Comparison of ENCODE assay signal across 14 cellular contexts in the genomic region with DNA sequence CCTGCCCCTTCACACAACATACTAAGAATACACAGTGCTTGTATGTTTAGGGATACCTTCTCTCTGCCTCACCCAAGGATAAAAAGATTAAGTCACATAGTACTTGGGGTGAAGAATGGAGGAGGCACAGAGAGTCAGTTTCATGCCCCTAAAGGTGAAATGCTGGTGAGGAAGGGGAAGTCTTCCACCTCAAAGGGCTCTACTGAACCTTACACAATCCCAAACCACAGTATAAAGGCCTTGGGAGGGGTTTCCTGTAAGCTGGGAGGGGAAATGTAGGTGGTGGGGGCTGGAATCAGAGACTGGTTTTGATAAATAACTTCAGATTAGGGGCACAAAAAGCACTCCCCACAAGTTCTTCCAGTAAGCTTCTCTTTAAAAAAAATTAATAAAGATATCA. TPM values are rescaled to one million over a fixed set of nuclear protein-coding genes. Genes with fewer than 3 reads are reported as not detected.
DNase-seq lines count a peak whose midpoint lies in the region; ATAC-seq, FAIRE-seq and TF ChIP-seq lines count a peak whose summit lies in the region.
"Had no signal": no experiment of that assay in that cellular context is flagged by ENCODE, and none has a peak within 500 bp of the region (broad histone marks: within the 10 kb centered on the region; RNA-seq: fewer than 3 reads in every experiment).

No MANE protein-coding gene starts in this region.

- H3K9me3 Mint-ChIP-seq in activated naive CD8-positive, alpha-beta T cell treated with anti-CD3 and anti-CD28 coated beads for 36 hours = no peaks in the 10 kb centered on the region
- H3K9me3 Mint-ChIP-seq in naive thymus-derived CD8-positive, alpha-beta T cell = no peaks in the 10 kb centered on the region

- peak overlapping the region; percentile 64 for H3K27ac Mint-ChIP-seq in activated naive CD8-positive, alpha-beta T cell treated with anti-CD3 and anti-CD28 coated beads for 36 hours
- H3K27ac Mint-ChIP-seq in naive thymus-derived CD8-positive, alpha-beta T cell = peak overlapping the region; percentile 89 to 98 (median 94)

- no peak for FAIRE-seq in H54 (lab: Jason Lieb, UNC)
- FAIRE-seq: D721Med had no signal

- H3K27me3 Mint-ChIP-seq in activated naive CD8-positive, alpha-beta T cell treated with anti-CD3 and anti-CD28 coated beads for 36 hours = no peaks in the 10 kb centered on the region
- H3K27me3 Mint-ChIP-seq in naive thymus-derived CD8-positive, alpha-beta T cell = no peaks in the 10 kb centered on the region

- H3K36me3 ChIP-seq in BLaER1 treated with 17β-estradiol and CSF1 and Interleukin-3, amounts not matched to agents 10 nM and 100 nM = peaks cover 9 to 45% (median 25%) of the 10 kb centered on the region in 11 experiments

- no peaks in the 10 kb centered on the region for H3K9me3 ChIP-seq in BLaER1 treated with 17β-estradiol and CSF1 and Interleukin-3, amounts not matched to agents 10 nM and 100 nM (replicated peaks in 1 of 11)
- H3K9me3 ChIP-seq: thoracic aorta had no signal

- in situ Hi-C loops in KBM-7 (cut with MboI; ENCODE audit: low pct_unique_long_range_greater_than_20kb, low sequenced_read_pairs) = no loop called here

- H3K4me3 Mint-ChIP-seq in activated naive CD8-positive, alpha-beta T cell treated with anti-CD3 and anti-CD28 coated beads for 36 hours = no peak overlapping the region
- peak overlapping the region; percentile 66 to 98 (median 84) for H3K4me3 Mint-ChIP-seq in naive thymus-derived CD8-positive, alpha-beta T cell

- H3K4me1 Mint-ChIP-seq in activated naive CD8-positive, alpha-beta T cell treated with anti-CD3 and anti-CD28 coated beads for 36 hours = peaks cover 59% of the 10 kb centered on the region
- H3K4me1 Mint-ChIP-seq in naive thymus-derived CD8-positive, alpha-beta T cell = peaks cover 39 to 81% (median 70%) of the 10 kb centered on the region in 4 donors

- H3K27me3 ChIP-seq in BLaER1 treated with 17β-estradiol and CSF1 and Interleukin-3, amounts not matched to agents 10 nM and 100 nM = no peaks in the 10 kb centered on the region

- peaks cover 70 to 92% (median 87%) of the 10 kb centered on the region in 10 experiments for H3K4me1 ChIP-seq in BLaER1 treated with 17β-estradiol and CSF1 and Interleukin-3, amounts not matched to agents 10 nM and 100 nM

- DNase-seq in KBM-7 (peak; percentile 64), kidney tubule cell (ENCODE audit: low spot score) (no peak), H54 (ENCODE audit: insufficient read length, low spot score) (no peak), NCI-H2107 treated with DMSO at 0.1 percent for 48 hours (lab: John Stamatoyannopoulos, UW; ENCODE audit: unreplicated experiment) (no peak), RPMI8226 (no peak)
- no peak for DNase-seq in activated naive CD8-positive, alpha-beta T cell treated with anti-CD3 and anti-CD28 coated beads for 36 hours
- DNase-seq in naive thymus-derived CD8-positive, alpha-beta T cell = peak in 3 of 10 donors; percentile 15 to 37 (median 33)
- DNase-seq: NCI-H510A had no signal

- peak overlapping the region in 9 of 10 experiments; percentile 5 to 76 (median 50); a peak in 15 of 20 replicates for H3K4me3 ChIP-seq in BLaER1 treated with 17β-estradiol and CSF1 and Interleukin-3, amounts not matched to agents 10 nM and 100 nM
- H3K4me3 ChIP-seq: thoracic aorta had no signal

- TF ChIP-seq POLR2A in H54 (IDR thresholded peaks at IDR 0.05; ENCODE audit: low read depth, low read length) = no peak

- H3K27ac ChIP-seq in BLaER1 treated with 17β-estradiol and CSF1 and Interleukin-3, amounts not matched to agents 10 nM and 100 nM = peak overlapping the region in 10 of 11 experiments; percentile 33 to 85 (median 70); a peak in 19 of 22 replicates
- H3K27ac ChIP-seq: thoracic aorta had no signal

- POLR2A ChIA-PET in naive thymus-derived CD8-positive, alpha-beta T cell (lab: Charles Lee) = interaction anchor here (0.9 to 1.6 kb wide), 6 partner anchors 15 to 439 kb away, joined by 3 to 9 read pairs (median 6); a partner anchor contains a TSS

- H4K20me1 ChIP-seq in BLaER1 treated with 17β-estradiol and CSF1 and Interleukin-3, amounts not matched to agents 10 nM and 100 nM = peaks cover 0 to 10% (median 0%) of the 10 kb centered on the region in 11 experiments; a peak in 2 of 22 replicates

- peak; percentile 13 to 19 for ATAC-seq in naive thymus-derived CD8-positive, alpha-beta T cell

- peaks cover 6% of the 10 kb centered on the region for H3K36me3 Mint-ChIP-seq in activated naive CD8-positive, alpha-beta T cell treated with anti-CD3 and anti-CD28 coated beads for 36 hours
- H3K36me3 Mint-ChIP-seq in naive thymus-derived CD8-positive, alpha-beta T cell = peaks cover 0 to 43% (median 11%) of the 10 kb centered on the region in 3 donors

- H3K9ac ChIP-seq in BLaER1 treated with 17β-estradiol and CSF1 and Interleukin-3, amounts not matched to agents 10 nM and 100 nM = peak overlapping the region; percentile 25 to 84 (median 63); a peak in 19 of 22 replicates

- peak overlapping the region; percentile 83 to 97 (median 93) for H3K4me2 ChIP-seq in BLaER1 treated with 17β-estradiol and CSF1 and Interleukin-3, amounts not matched to agents 10 nM and 100 nM

RNA-seq across cellular contexts. Expression of a gene that starts 3.5 kb away (rescaled TPM):
- total RNA-seq in activated naive CD8-positive, alpha-beta T cell treated with anti-CD3 and anti-CD28 coated beads for 36 hours = 10 to 100 TPM in 1 of 2 experiments, 1 to 10 TPM in 1; 9.4 to 11.6 TPM
- total RNA-seq in naive thymus-derived CD8-positive, alpha-beta T cell = 10 to 100 TPM; 18.3 to 20.2 TPM
- 10 to 100 TPM in 1 of 3 donors, 1 to 10 TPM in 2; 2.7 to 12.6 (median 4.9) TPM for polyA plus RNA-seq in naive thymus-derived CD8-positive, alpha-beta T cell

RNA-seq across cellular contexts. Expression of a gene that starts 5.1 kb away (rescaled TPM):
- 10 to 100 TPM; 13.0 to 14.4 TPM for total RNA-seq in activated naive CD8-positive, alpha-beta T cell treated with anti-CD3 and anti-CD28 coated beads for 36 hours
- 10 to 100 TPM; 35.7 to 37.8 TPM for total RNA-seq in naive thymus-derived CD8-positive, alpha-beta T cell
- 10 to 100 TPM; 53.2 to 55.1 (median 54.9) TPM for polyA plus RNA-seq in naive thymus-derived CD8-positive, alpha-beta T cell

RNA-seq across cellular contexts. Expression of a gene that starts 21.1 kb away (rescaled TPM):
- total RNA-seq in activated naive CD8-positive, alpha-beta T cell treated with anti-CD3 and anti-CD28 coated beads for 36 hours = not detected
- total RNA-seq in naive thymus-derived CD8-positive, alpha-beta T cell = under 1 TPM in 1 of 2 experiments, not detected in 1; 0.49 TPM
- under 1 TPM in 1 of 3 donors, not detected in 2; 0.10 TPM for polyA plus RNA-seq in naive thymus-derived CD8-positive, alpha-beta T cell
- total RNA-seq: dermis microvascular lymphatic vessel endothelial cell; myocyte; T-helper 1 cell treated with Interleukin-12 subunit alpha and Interleukin-12 subunit beta and Interleukin-4 antibody, amounts not matched to agents 30 ng/mL and 1 ng/mL, for 36 hours; thoracic aorta had no signal

RNA-seq across cellular contexts. Expression of a gene that starts 28.5 kb away (rescaled TPM):
- 100 to 1,000 TPM; 160 to 166 TPM for total RNA-seq in activated naive CD8-positive, alpha-beta T cell treated with anti-CD3 and anti-CD28 coated beads for 36 hours
- 100 to 1,000 TPM; 142 to 143 TPM for total RNA-seq in naive thymus-derived CD8-positive, alpha-beta T cell
- polyA plus RNA-seq in naive thymus-derived CD8-positive, alpha-beta T cell = 100 to 1,000 TPM; 110 to 129 (median 118) TPM

RNA-seq across cellular contexts. Expression of a gene that starts 33.2 kb away (rescaled TPM):
- under 1 TPM; 0.52 to 0.54 TPM for total RNA-seq in activated naive CD8-positive, alpha-beta T cell treated with anti-CD3 and anti-CD28 coated beads for 36 hours
- 1 to 10 TPM; 3.8 to 5.3 TPM for total RNA-seq in naive thymus-derived CD8-positive, alpha-beta T cell
- under 1 TPM in 2 of 3 donors, not detected in 1; 0.15 to 0.30 TPM for polyA plus RNA-seq in naive thymus-derived CD8-positive, alpha-beta T cell
